Comparison of ENCODE assay signal across 8 cellular contexts in the genomic region with DNA sequence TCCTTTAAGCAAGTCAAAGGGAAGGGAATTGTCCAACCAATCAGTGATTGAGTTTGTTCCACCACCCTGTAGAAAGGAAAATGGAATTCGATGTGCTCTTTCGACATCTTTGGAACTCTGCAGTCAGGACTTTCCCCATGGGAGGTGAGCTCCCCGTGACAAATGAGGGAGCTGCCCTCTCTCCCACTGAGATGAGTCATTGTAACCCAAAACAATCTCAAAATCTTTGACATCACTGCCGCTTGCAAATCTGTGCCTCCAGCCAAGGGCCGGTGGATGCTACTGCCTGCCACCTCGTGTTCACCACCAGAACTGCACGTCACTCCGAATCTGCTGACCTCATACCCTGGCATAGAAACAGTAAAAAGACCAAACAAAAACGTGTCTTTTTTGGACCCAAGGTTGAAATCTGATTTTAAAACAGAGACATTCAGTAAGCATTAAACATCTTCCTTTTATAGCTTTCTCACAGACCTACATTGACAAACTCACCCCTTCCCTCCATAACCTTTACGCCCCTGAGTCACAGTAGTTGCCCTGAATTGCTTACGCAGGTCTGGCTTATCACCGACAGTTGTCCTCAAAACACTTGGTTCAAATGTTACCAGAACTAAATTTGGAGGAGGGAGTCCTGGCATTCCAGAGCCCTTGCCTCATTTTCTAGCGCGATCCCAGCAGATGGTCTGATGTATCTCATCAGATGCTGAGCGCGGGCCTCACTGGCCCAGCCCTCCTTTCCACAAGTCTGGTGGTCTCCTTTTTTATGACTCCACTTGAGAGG.
A peak's percentile ranks its signal among the peaks of the same experiment; 100 is the strongest.
DNase-seq lines count a peak whose midpoint lies in the region; ATAC-seq and TF ChIP-seq lines count a peak whose summit lies in the region.

No MANE protein-coding gene starts in this region.

- H3K4me1 Mint-ChIP-seq in central memory CD8-positive, alpha-beta T cell = peaks cover 5% of the 10 kb centered on the region

- no peaks in the 10 kb centered on the region for H3K27me3 ChIP-seq in kidney epithelial cell (ENCODE audit: control insufficient read depth, insufficient read depth, low read length)

- no peak overlapping the region for H3K4me3 Mint-ChIP-seq in central memory CD8-positive, alpha-beta T cell

- no peak overlapping the region for H3K27ac ChIP-seq in 22Rv1

- H3K36me3 Mint-ChIP-seq in central memory CD8-positive, alpha-beta T cell (ENCODE audit: insufficient read depth) = no peaks in the 10 kb centered on the region

- DNase-seq in NCI-H1417 (lab: John Stamatoyannopoulos, UW) = peak; percentile 56 to 80 (median 68)
- DNase-seq in central memory CD8-positive, alpha-beta T cell (ENCODE audit: low spot score in 2 of 2) = no peak
- peak; percentile 97 for DNase-seq in kidney epithelial cell (ENCODE audit: low read depth)
- DNase-seq in stimulated activated CD4-positive, alpha-beta T cell treated with anti-CD3 and anti-CD28 coated beads, Interleukin-15, amount 100 ng/mL, for 24 hours = peak; percentile 81

- H3K27ac Mint-ChIP-seq in central memory CD8-positive, alpha-beta T cell (ENCODE audit: low read depth) = no peak overlapping the region

- peaks cover 63% of the 10 kb centered on the region for H3K27me3 Mint-ChIP-seq in central memory CD8-positive, alpha-beta T cell

- no peaks in the 10 kb centered on the region for H3K9me3 Mint-ChIP-seq in central memory CD8-positive, alpha-beta T cell

- TF ChIP-seq CTCF in 22Rv1 (IDR thresholded peaks at IDR 0.05) = peak; percentile 91
- peak; percentile 82 for TF ChIP-seq CTCF in GM12875 (IDR thresholded peaks at IDR 0.05; ENCODE audit: borderline replicate concordance, insufficient read depth, low read depth, low read length)
- peak; percentile 91 for TF ChIP-seq CTCF in WI38 (IDR thresholded peaks at IDR 0.05; ENCODE audit: low read depth, low read length)
- peak; percentile 90 for TF ChIP-seq CTCF in kidney epithelial cell (IDR thresholded peaks at IDR 0.05; ENCODE audit: insufficient read depth, low read length, poor library complexity, severe bottlenecking)

- H3K4me3 ChIP-seq in GM12875 (ENCODE audit: low read depth, low read length) = no peak overlapping the region
- no peak overlapping the region for H3K4me3 ChIP-seq in WI38 (ENCODE audit: low read depth, low read length)
- no peak overlapping the region for H3K4me3 ChIP-seq in kidney epithelial cell (ENCODE audit: low read depth, low read length)

- peaks cover 1% of the 10 kb centered on the region for H3K36me3 ChIP-seq in kidney epithelial cell (ENCODE audit: control insufficient read depth, insufficient read depth, low read length)

- ATAC-seq in HG02798 (IDR thresholded peaks at IDR 0.05; ENCODE audit: poor library complexity, unreplicated experiment) = peak; percentile 86
- ATAC-seq in central memory CD8-positive, alpha-beta T cell (replicated peaks; ENCODE audit: extremely low read depth, poor library complexity, severe bottlenecking) = peak; percentile 40

Comparison
In these comparisons a context has a peak if more than half of its experiments do, and no peak if none do; other contexts are left out.
1. DNase-seq: peak in NCI-H1417 (3 of 3), kidney epithelial cell (single experiment) and stimulated activated CD4-positive, alpha-beta T cell treated with anti-CD3 and anti-CD28 coated beads, Interleukin-15, amount 100 ng/mL, for 24 hours (single experiment); none in central memory CD8-positive, alpha-beta T cell (0 of 2).
2. Peak in every context shown above with its lines, with median percentiles within 50 percentile points of each other: CTCF ChIP-seq.